Comparison of ENCODE assay signal across 10 cellular contexts in the genomic region with DNA sequence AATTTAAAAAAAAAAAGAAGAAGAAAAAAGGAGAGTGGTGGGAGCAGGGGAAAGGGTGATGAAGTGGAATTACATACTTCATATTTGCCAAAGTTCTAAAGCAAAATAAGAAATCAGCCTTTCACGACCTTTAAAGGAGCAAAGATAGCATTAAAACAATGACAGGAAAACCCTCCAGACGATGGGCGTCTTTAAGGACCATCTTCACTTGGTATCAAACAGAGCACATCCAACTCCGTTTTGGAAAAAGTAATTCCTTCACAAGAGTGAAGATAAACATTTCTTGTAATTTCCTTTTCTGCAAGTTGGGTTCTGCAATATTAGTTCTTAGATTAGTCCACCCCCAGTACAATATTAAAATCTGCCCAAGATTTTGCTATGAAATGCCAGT. TPM values are rescaled to one million over a fixed set of nuclear protein-coding genes. Genes with fewer than 3 reads are reported as not detected.
DNase-seq lines count a peak whose midpoint lies in the region; ATAC-seq, FAIRE-seq and TF ChIP-seq lines count a peak whose summit lies in the region.
"Had no signal": no experiment of that assay in that cellular context is flagged by ENCODE, and none has a peak within 500 bp of the region (broad histone marks: within the 10 kb centered on the region; RNA-seq: fewer than 3 reads in every experiment).

No MANE protein-coding gene starts in this region.

- peaks cover 33% of the 10 kb centered on the region for H3K4me1 Mint-ChIP-seq in MCF 10A (ENCODE audit: insufficient read depth, unreplicated experiment)
- H3K4me1 Mint-ChIP-seq in activated naive CD8-positive, alpha-beta T cell treated with anti-CD3 and anti-CD28 coated beads, Interleukin-2, amount 10 ng/mL, durations not matched to agents 7 days and 5 days, result peaks cover 13% of the 10 kb centered on the region

- H3K27ac ChIP-seq in breast epithelium, result peak overlapping the region in 1 of 2 donors; percentile 25
- peak overlapping the region in 1 of 2 donors; percentile 23 for H3K27ac ChIP-seq in tibial artery

- H3K9me3 ChIP-seq in breast epithelium (no peaks in the 10 kb centered on the region), mononuclear cell (ENCODE audit: low read depth, low read length) (no peaks in the 10 kb centered on the region), tibial artery (no peaks in the 10 kb centered on the region)

- H3K27ac Mint-ChIP-seq in MCF 10A (ENCODE audit: low read depth, unreplicated experiment), result no peak overlapping the region
- H3K27ac Mint-ChIP-seq in activated naive CD8-positive, alpha-beta T cell treated with anti-CD3 and anti-CD28 coated beads, Interleukin-2, amount 10 ng/mL, durations not matched to agents 7 days and 5 days, result no peak overlapping the region

- TF ChIP-seq POLR2A in breast epithelium (IDR thresholded peaks at IDR 0.05) (no peak), H54 (IDR thresholded peaks at IDR 0.05; ENCODE audit: low read depth, low read length) (no peak)

- H3K4me1 ChIP-seq in breast epithelium, result no peaks in the 10 kb centered on the region
- H3K4me1 ChIP-seq in mononuclear cell (ENCODE audit: insufficient read depth, low read length), result peaks cover 41% of the 10 kb centered on the region
- no peaks in the 10 kb centered on the region for H3K4me1 ChIP-seq in tibial artery

- ATAC-seq in activated naive CD8-positive, alpha-beta T cell treated with anti-CD3 and anti-CD28 coated beads, Interleukin-2, amount 10 ng/mL, durations not matched to agents 7 days and 5 days (ENCODE audit: low read depth), result no peak

- CTCF ChIA-PET in MCF 10A (lab: Yijun Ruan, JAX), result no interaction called here

- POLR2A ChIA-PET in MCF 10A (lab: Yijun Ruan, JAX), result no interaction called here
- POLR2A ChIA-PET in activated naive CD8-positive, alpha-beta T cell treated with anti-CD3 and anti-CD28 coated beads, Interleukin-2, amount 10 ng/mL, durations not matched to agents 7 days and 5 days (lab: Charles Lee), result no interaction called here

- peak overlapping the region; percentile 22 to 43 (median 32) for H3K4me3 ChIP-seq in breast epithelium
- H3K4me3 ChIP-seq in mononuclear cell (ENCODE audit: low read length), result peak overlapping the region; percentile 33
- peak overlapping the region; percentile 5 to 34 for H3K4me3 ChIP-seq in tibial artery

- H3K27me3 ChIP-seq in breast epithelium, result no peaks in the 10 kb centered on the region
- H3K27me3 ChIP-seq in mononuclear cell (ENCODE audit: insufficient read depth, low read length), result no peaks in the 10 kb centered on the region
- no peaks in the 10 kb centered on the region for H3K27me3 ChIP-seq in tibial artery

- no peaks in the 10 kb centered on the region for H3K36me3 ChIP-seq in breast epithelium
- H3K36me3 ChIP-seq in tibial artery, result no peaks in the 10 kb centered on the region

- no peak overlapping the region for H3K4me3 Mint-ChIP-seq in MCF 10A (ENCODE audit: unreplicated experiment)
- peak overlapping the region; percentile 60 for H3K4me3 Mint-ChIP-seq in activated naive CD8-positive, alpha-beta T cell treated with anti-CD3 and anti-CD28 coated beads, Interleukin-2, amount 10 ng/mL, durations not matched to agents 7 days and 5 days

- peaks cover 17% of the 10 kb centered on the region for H3K36me3 Mint-ChIP-seq in MCF 10A (ENCODE audit: insufficient read depth, unreplicated experiment)
- no peaks in the 10 kb centered on the region for H3K36me3 Mint-ChIP-seq in activated naive CD8-positive, alpha-beta T cell treated with anti-CD3 and anti-CD28 coated beads, Interleukin-2, amount 10 ng/mL, durations not matched to agents 7 days and 5 days

- no peak for FAIRE-seq in H54 (lab: Jason Lieb, UNC)

- no peak for DNase-seq in breast epithelium (ENCODE audit: low spot score in 2 of 2)
- DNase-seq in MCF 10A (ENCODE audit: unreplicated experiment), result no peak
- DNase-seq in activated naive CD8-positive, alpha-beta T cell treated with anti-CD3 and anti-CD28 coated beads, Interleukin-2, amount 10 ng/mL, durations not matched to agents 7 days and 5 days, result no peak
- no peak for DNase-seq in tibial artery
- no peak for DNase-seq in retina
- no peak for DNase-seq in H54 (ENCODE audit: insufficient read length, low spot score)
- no peak for DNase-seq in cerebellar cortex (ENCODE audit: low spot score)
- DNase-seq: activated CD4-positive, alpha-beta T cell treated with anti-CD3 and anti-CD28 coated beads, Interleukin-2, amount 50 U/mL, for 1 hour; mesenchymal stem cell had no signal

- TF ChIP-seq CTCF in breast epithelium (IDR thresholded peaks at IDR 0.05), result no peak
- TF ChIP-seq CTCF in MCF 10A (IDR thresholded peaks at IDR 0.05; ENCODE audit: unreplicated experiment), result no peak
- TF ChIP-seq CTCF in tibial artery (IDR thresholded peaks at IDR 0.05), result no peak

- no peaks in the 10 kb centered on the region for H3K9me3 Mint-ChIP-seq in MCF 10A (ENCODE audit: unreplicated experiment)
- no peaks in the 10 kb centered on the region for H3K9me3 Mint-ChIP-seq in activated naive CD8-positive, alpha-beta T cell treated with anti-CD3 and anti-CD28 coated beads, Interleukin-2, amount 10 ng/mL, durations not matched to agents 7 days and 5 days

- no peaks in the 10 kb centered on the region for H3K27me3 Mint-ChIP-seq in MCF 10A (ENCODE audit: insufficient read depth, unreplicated experiment)
- peaks cover 42% of the 10 kb centered on the region for H3K27me3 Mint-ChIP-seq in activated naive CD8-positive, alpha-beta T cell treated with anti-CD3 and anti-CD28 coated beads, Interleukin-2, amount 10 ng/mL, durations not matched to agents 7 days and 5 days

- BruUV-seq in MCF 10A (replicated peaks; lab: Mats Ljungman, UMichigan), result no TSS peak

- intact Hi-C loops in breast epithelium (cut with DNase I; ENCODE audit: low total_unique reads), result no loop called here
- intact Hi-C loops in MCF 10A (cut with micrococcal nuclease), result no loop called here
- intact Hi-C loops in tibial artery (cut with DNase I; ENCODE audit: low total_unique reads), result no loop called here

RNA-seq across cellular contexts. Expression of gene FRMD4B, which starts 32.8 kb away (rescaled TPM):
- 10 to 100 TPM; 31.1 to 49.5 (median 35.0) TPM for total RNA-seq in breast epithelium
- total RNA-seq in MCF 10A (2022), result 39.0 and 51.9 TPM in 2 replicates
- total RNA-seq in activated naive CD8-positive, alpha-beta T cell treated with anti-CD3 and anti-CD28 coated beads, Interleukin-2, amount 10 ng/mL, durations not matched to agents 7 days and 5 days, result 1 to 10 TPM; 8.3 to 8.9 TPM
- 26.3 TPM for total RNA-seq in mononuclear cell
